In the genomic region with DNA sequence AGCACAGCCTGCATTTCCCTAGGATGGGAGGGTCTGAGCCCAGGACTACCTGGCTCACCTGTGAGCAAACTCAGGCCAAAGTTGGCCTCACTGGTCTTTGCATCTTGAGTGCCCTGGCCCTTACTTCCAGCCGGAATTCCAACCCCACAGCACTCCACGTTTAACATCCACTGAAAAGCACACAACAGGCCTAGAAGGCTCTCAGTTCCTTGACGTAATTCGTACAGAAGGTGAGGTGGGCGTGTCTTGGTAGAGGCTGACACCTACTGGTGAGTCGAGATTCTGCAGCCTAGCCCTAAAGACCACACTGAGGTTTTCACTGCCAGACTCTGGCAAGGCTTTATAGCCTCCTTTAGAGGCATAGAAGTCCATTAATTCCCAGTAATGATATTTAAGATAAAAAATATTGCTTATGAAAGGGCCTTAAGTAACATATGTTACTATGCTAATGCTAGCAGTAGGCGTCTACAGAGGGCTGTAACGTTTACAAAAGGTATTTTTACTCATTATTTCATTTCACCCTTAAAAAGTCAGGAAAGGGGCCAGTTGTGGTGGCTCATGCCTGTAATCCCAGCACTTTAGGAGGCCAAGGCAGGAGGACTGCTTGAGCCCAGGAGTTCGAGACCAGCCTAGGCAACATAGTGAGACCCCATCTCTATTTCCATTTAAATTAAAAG, we compare ENCODE assay signal across 8 cellular contexts.
A peak's percentile ranks its signal among the peaks of the same experiment; 100 is the strongest.
DNase-seq lines count a peak whose midpoint lies in the region; ATAC-seq and TF ChIP-seq lines count a peak whose summit lies in the region.

No MANE protein-coding gene starts in this region.

- CTCF ChIA-PET in OCI-LY7 (lab: Charles Lee; ENCODE audit: unreplicated experiment) = interaction anchor here (1.0 kb wide), 1 partner anchor 20 kb away, joined by 5 read pairs; no protein-coding TSS in a partner anchor

- H3K9me3 Mint-ChIP-seq in GM23338 = peaks cover 13% of the 10 kb centered on the region; the same call in 2 of the 3 replicates

- H2AFZ ChIP-seq in GM23338 (no peak overlapping the region; the same call in 1 of the 2 replicates), OCI-LY7 (ENCODE audit: low read length) (no peak overlapping the region)

- peaks cover 20% of the 10 kb centered on the region for H3K4me1 ChIP-seq in GM23338 (ENCODE audit: insufficient read depth)
- peaks cover 10% of the 10 kb centered on the region for H3K4me1 ChIP-seq in OCI-LY7 (ENCODE audit: insufficient read depth, low read length, poor library complexity, severe bottlenecking)
- no peaks in the 10 kb centered on the region for H3K4me1 ChIP-seq in prostate gland (replicated peaks)

- H3K27ac Mint-ChIP-seq in GM23338 = peak overlapping the region; percentile 84

- DNase-seq in CD1c-positive myeloid dendritic cell (ENCODE audit: extremely low spot score) (peak; percentile 90), GM23338 (ENCODE audit: low spot score) (peak; percentile 95), OCI-LY7 (ENCODE audit: low spot score) (peak; percentile 74), activated T-cell treated with anti-CD3 and anti-CD28 coated beads for 4 hours (peak; percentile 52), fibroblast of mammary gland (ENCODE audit: low read depth) (peak; percentile 75), prostate gland (ENCODE audit: low spot score) (peak; percentile 45), DMS153 (lab: John Stamatoyannopoulos, UW) (no peak)

- TF ChIP-seq CTCF in GM23338 (conservative IDR thresholded peaks at IDR 0.05; ENCODE audit: low read depth in 2 of 2) (peak; percentile 97 to 98), OCI-LY7 (conservative IDR thresholded peaks at IDR 0.05; ENCODE audit: low read length) (peak; percentile 88), fibroblast of mammary gland (conservative IDR thresholded peaks at IDR 0.05; ENCODE audit: control insufficient read depth, insufficient read depth, low read depth, low read length) (peak; percentile 82), prostate gland (IDR thresholded peaks at IDR 0.05) (peak; percentile 43 to 82 (median 64))

- H3K4me3 Mint-ChIP-seq in GM23338 = no peak overlapping the region

- intact Hi-C loops in OCI-LY7 (cut with micrococcal nuclease; ENCODE audit: unreplicated experiment) (loop anchor here (5.0 kb wide), 3 partner anchors 41 to 116 kb away; no protein-coding TSS in a partner anchor), prostate gland (cut with DNase I) (no loop called here)

- H3K36me3 Mint-ChIP-seq in GM23338 (ENCODE audit: low read depth) = peaks cover 4% of the 10 kb centered on the region; the same call in 2 of the 3 replicates

- H3K27ac ChIP-seq in GM23338 (ENCODE audit: low read depth) (no peak overlapping the region), OCI-LY7 (ENCODE audit: low read depth, low read length, poor library complexity, severe bottlenecking) (no peak overlapping the region), prostate gland (no peak overlapping the region)

- no peaks in the 10 kb centered on the region for H4K20me1 ChIP-seq in GM23338 (replicated peaks; ENCODE audit: insufficient read depth)
- no peaks in the 10 kb centered on the region for H4K20me1 ChIP-seq in OCI-LY7 (ENCODE audit: insufficient read depth, low read length)

- 52% methylated on average over 9 of the region's 9 CpGs for WGBS in prostate gland

- peaks cover 23% of the 10 kb centered on the region for H3F3A ChIP-seq in GM23338 (replicated peaks; ENCODE audit: low read depth)

- H3K36me3 ChIP-seq in GM23338 (ENCODE audit: insufficient read depth) (no peaks in the 10 kb centered on the region), OCI-LY7 (ENCODE audit: insufficient read depth, low read length) (peaks cover 26% of the 10 kb centered on the region), prostate gland (no peaks in the 10 kb centered on the region)

- POLR2A ChIA-PET in OCI-LY7 (lab: Charles Lee) = no interaction called here

- no TSS peak for BruUV-seq in OCI-LY7 (replicated peaks; lab: Mats Ljungman, UMichigan)

- no peak overlapping the region for H3K4me3 ChIP-seq in GM23338
- H3K4me3 ChIP-seq in OCI-LY7 (ENCODE audit: low read depth, low read length, poor library complexity, severe bottlenecking) = no peak overlapping the region
- no peak overlapping the region for H3K4me3 ChIP-seq in fibroblast of mammary gland (ENCODE audit: control insufficient read depth, low read depth, low read length)
- H3K4me3 ChIP-seq in prostate gland = no peak overlapping the region

- ATAC-seq in GM23338 (peak; percentile 19), HG03196 (IDR thresholded peaks at IDR 0.05; ENCODE audit: unreplicated experiment) (no peak)

- H3K79me2 ChIP-seq in GM23338 (replicated peaks; ENCODE audit: insufficient read depth) (peaks cover 10% of the 10 kb centered on the region), OCI-LY7 (ENCODE audit: insufficient read depth, low read depth, low read length) (no peaks in the 10 kb centered on the region)

- no peak for TF ChIP-seq POLR2A in prostate gland (IDR thresholded peaks at IDR 0.05)

- H3K4me1 Mint-ChIP-seq in GM23338 = peaks cover 14% of the 10 kb centered on the region

- H3K27me3 Mint-ChIP-seq in GM23338 (ENCODE audit: insufficient read depth, low read depth, poor library complexity) = peaks cover 12% of the 10 kb centered on the region

- H3K9me3 ChIP-seq in OCI-LY7 (ENCODE audit: low read length) = peaks cover 16% of the 10 kb centered on the region
- no peaks in the 10 kb centered on the region for H3K9me3 ChIP-seq in prostate gland

- H3K9me2 ChIP-seq in GM23338 (ENCODE audit: insufficient read depth) (no peaks in the 10 kb centered on the region), OCI-LY7 (ENCODE audit: insufficient read depth, low read length) (no peaks in the 10 kb centered on the region)

- H3K27me3 ChIP-seq in GM23338 (ENCODE audit: insufficient read depth) = no peaks in the 10 kb centered on the region
- no peaks in the 10 kb centered on the region for H3K27me3 ChIP-seq in prostate gland (replicated peaks; ENCODE audit: insufficient read depth)

- H3K4me2 ChIP-seq in GM23338 (no peak overlapping the region), OCI-LY7 (ENCODE audit: low read length) (no peak overlapping the region)

TF ChIP-seq in GM23338, 12 proteins besides CTCF, POLR2A, EP300 and RAD21 (continues in another document):
- no peak for TF ChIP-seq POLR2AphosphoS5 (IDR thresholded peaks at IDR 0.05; ENCODE audit: low read depth)
- TF ChIP-seq, protein P1, sequence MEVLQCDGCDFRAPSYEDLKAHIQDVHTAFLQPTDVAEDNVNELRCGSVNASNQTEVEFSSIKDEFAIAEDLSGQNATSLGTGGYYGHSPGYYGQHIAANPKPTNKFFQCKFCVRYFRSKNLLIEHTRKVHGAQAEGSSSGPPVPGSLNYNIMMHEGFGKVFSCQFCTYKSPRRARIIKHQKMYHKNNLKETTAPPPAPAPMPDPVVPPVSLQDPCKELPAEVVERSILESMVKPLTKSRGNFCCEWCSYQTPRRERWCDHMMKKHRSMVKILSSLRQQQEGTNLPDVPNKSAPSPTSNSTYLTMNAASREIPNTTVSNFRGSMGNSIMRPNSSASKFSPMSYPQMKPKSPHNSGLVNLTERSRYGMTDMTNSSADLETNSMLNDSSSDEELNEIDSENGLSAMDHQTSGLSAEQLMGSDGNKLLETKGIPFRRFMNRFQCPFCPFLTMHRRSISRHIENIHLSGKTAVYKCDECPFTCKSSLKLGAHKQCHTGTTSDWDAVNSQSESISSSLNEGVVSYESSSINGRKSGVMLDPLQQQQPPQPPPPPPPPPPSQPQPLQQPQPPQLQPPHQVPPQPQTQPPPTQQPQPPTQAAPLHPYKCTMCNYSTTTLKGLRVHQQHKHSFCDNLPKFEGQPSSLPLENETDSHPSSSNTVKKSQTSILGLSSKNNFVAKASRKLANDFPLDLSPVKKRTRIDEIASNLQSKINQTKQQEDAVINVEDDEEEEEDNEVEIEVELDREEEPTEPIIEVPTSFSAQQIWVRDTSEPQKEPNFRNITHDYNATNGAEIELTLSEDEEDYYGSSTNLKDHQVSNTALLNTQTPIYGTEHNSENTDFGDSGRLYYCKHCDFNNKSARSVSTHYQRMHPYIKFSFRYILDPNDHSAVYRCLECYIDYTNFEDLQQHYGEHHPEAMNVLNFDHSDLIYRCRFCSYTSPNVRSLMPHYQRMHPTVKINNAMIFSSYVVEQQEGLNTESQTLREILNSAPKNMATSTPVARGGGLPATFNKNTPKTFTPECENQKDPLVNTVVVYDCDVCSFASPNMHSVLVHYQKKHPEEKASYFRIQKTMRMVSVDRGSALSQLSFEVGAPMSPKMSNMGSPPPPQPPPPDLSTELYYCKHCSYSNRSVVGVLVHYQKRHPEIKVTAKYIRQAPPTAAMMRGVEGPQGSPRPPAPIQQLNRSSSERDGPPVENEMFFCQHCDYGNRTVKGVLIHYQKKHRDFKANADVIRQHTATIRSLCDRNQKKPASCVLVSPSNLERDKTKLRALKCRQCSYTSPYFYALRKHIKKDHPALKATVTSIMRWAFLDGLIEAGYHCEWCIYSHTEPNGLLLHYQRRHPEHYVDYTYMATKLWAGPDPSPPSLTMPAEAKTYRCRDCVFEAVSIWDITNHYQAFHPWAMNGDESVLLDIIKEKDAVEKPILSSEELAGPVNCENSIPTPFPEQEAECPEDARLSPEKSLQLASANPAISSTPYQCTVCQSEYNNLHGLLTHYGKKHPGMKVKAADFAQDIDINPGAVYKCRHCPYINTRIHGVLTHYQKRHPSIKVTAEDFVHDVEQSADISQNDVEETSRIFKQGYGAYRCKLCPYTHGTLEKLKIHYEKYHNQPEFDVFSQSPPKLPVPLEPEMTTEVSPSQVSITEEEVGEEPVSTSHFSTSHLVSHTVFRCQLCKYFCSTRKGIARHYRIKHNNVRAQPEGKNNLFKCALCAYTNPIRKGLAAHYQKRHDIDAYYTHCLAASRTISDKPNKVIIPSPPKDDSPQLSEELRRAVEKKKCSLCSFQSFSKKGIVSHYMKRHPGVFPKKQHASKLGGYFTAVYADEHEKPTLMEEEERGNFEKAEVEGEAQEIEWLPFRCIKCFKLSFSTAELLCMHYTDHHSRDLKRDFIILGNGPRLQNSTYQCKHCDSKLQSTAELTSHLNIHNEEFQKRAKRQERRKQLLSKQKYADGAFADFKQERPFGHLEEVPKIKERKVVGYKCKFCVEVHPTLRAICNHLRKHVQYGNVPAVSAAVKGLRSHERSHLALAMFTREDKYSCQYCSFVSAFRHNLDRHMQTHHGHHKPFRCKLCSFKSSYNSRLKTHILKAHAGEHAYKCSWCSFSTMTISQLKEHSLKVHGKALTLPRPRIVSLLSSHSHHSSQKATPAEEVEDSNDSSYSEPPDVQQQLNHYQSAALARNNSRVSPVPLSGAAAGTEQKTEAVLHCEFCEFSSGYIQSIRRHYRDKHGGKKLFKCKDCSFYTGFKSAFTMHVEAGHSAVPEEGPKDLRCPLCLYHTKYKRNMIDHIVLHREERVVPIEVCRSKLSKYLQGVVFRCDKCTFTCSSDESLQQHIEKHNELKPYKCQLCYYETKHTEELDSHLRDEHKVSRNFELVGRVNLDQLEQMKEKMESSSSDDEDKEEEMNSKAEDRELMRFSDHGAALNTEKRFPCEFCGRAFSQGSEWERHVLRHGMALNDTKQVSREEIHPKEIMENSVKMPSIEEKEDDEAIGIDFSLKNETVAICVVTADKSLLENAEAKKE (CRISPR knock-in tag; IDR thresholded peaks at IDR 0.05) = no peak
